Comparison of ENCODE assay signal across 25 cellular contexts in genomic region chr18:75698861-75699260, GRCh38.
"Had no signal": no experiment of that assay in that cellular context is flagged by ENCODE, and none has a peak within 500 bp of the region (broad histone marks: within the 10 kb centered on the region; RNA-seq: fewer than 3 reads in every experiment).

No MANE protein-coding gene starts in this region.

- DNase-seq: activated CD4-positive, alpha-beta T cell treated with anti-CD3 and anti-CD28 coated beads for 48 hours; activated CD4-positive, alpha-beta T cell treated with anti-CD3 and anti-CD28 coated beads, Interleukin-2, amount 50 U/mL, for 4 hours; activated CD4-positive, CD25-positive, alpha-beta regulatory T cell treated with anti-CD3 and anti-CD28 coated beads, Interleukin-2, amount 50 U/mL, for 72 hours; activated CD8-positive, alpha-beta memory T cell treated with anti-CD3 and anti-CD28 coated beads, Interleukin-2, amount 50 U/mL, for 48 hours; activated CD8-positive, alpha-beta T cell treated with anti-CD3 and anti-CD28 coated beads, Interleukin-2, amount 10 ng/mL, durations not matched to agents 7 days and 5 days; activated naive CD4-positive, alpha-beta T cell treated with anti-CD3 and anti-CD28 coated beads, Interleukin-2, amount 50 U/mL, for 16 hours; activated naive CD8-positive, alpha-beta T cell treated with anti-CD3 and anti-CD28 coated beads, Interleukin-2, amount 10 ng/mL, durations not matched to agents 7 days and 5 days; activated T-cell treated with anti-CD3 and anti-CD28 coated beads, Interleukin-2, amount 50 U/mL, for 1 hour; adrenal gland; aorta; caudate nucleus; colonic mucosa; MG63; MV-4-11; NCI-H1092 treated with DMSO at 0.1 percent for 48 hours; NCI-H1417 treated with DMSO at 0.1 percent for 48 hours; NCI-H1694 treated with DMSO at 0.1 percent for 48 hours; NCI-H2029 treated with DMSO at 0.1 percent for 48 hours; NCI-H2171; NCI-H2227 treated with DMSO at 0.1 percent for 48 hours; NCI-H446 treated with DMSO at 0.1 percent for 48 hours; NCI-H526 treated with DMSO at 0.1 percent for 48 hours; NCI-H82; PC-9 had no signal

- ATAC-seq: activated CD8-positive, alpha-beta T cell treated with anti-CD3 and anti-CD28 coated beads, Interleukin-2, amount 10 ng/mL, durations not matched to agents 7 days and 5 days; WTC11 had no signal
